12 cellular contexts compared by ENCODE assay signal in the genomic region with DNA sequence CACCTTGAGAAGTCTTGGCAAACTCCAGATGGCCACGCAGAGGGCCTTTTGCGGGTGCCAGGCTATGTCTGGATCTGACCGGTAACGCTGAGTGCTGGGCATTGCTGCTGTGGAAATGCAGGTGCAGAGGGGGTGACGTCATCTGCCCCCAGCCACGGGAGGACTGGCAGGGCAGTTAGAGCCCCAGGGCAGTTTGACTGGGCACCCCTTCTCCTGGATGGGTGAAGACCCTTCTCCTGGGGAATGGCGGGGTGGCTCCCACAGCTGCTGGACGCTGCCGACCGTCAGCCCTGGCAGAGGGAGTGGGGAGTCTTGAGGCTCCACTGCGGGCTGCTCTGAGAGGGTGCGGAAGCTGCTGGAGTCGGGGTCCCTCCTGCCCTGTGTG. TPM values are rescaled to one million over a fixed set of nuclear protein-coding genes. Genes with fewer than 3 reads are reported as not detected.
A peak's percentile ranks its signal among the peaks of the same experiment; 100 is the strongest.
DNase-seq lines count a peak whose midpoint lies in the region; ATAC-seq and TF ChIP-seq lines count a peak whose summit lies in the region.
"Had no signal": no experiment of that assay in that cellular context is flagged by ENCODE, and none has a peak within 500 bp of the region (broad histone marks: within the 10 kb centered on the region; RNA-seq: fewer than 3 reads in every experiment).

No MANE protein-coding gene starts in this region.

- H3K4me1 Mint-ChIP-seq in activated T-cell treated with anti-CD3 and anti-CD28 coated beads, Interleukin-2, amount 50 U/mL, for 4 hours (ENCODE audit: low read depth), result peaks cover 4% of the 10 kb centered on the region
- peaks cover 13% of the 10 kb centered on the region for H3K4me1 Mint-ChIP-seq in activated T-cell treated with anti-CD3 and anti-CD28 coated beads, Interleukin-2, amount 50 U/mL, for 72 hours (ENCODE audit: low read depth)
- peaks cover 70% of the 10 kb centered on the region for H3K4me1 Mint-ChIP-seq in chondrocyte (ENCODE audit: low read depth)
- peaks cover 33% of the 10 kb centered on the region for H3K4me1 Mint-ChIP-seq in nephron progenitor cell

- no peaks in the 10 kb centered on the region for H3K27me3 ChIP-seq in mesendoderm (ENCODE audit: insufficient read depth, low read length, poor library complexity)
- H3K27me3 ChIP-seq: brain microvascular endothelial cell had no signal

- H2BK120ac ChIP-seq in mesendoderm (ENCODE audit: low read depth, low read length), result no peak overlapping the region

- no peak overlapping the region for H4K5ac ChIP-seq in mesendoderm (ENCODE audit: low read length)

- H3K4me3 ChIP-seq in mesendoderm (ENCODE audit: low read length) (no peak overlapping the region), urinary bladder (ENCODE audit: low read depth, low read length) (no peak overlapping the region)

- H3K79me1 ChIP-seq in mesendoderm (ENCODE audit: low read length), result no peaks in the 10 kb centered on the region

- no peak for DNase-seq in activated T-cell treated with anti-CD3 and anti-CD28 coated beads, Interleukin-2, amount 50 U/mL, for 4 hours
- no peak for DNase-seq in activated T-cell treated with anti-CD3 and anti-CD28 coated beads, Interleukin-2, amount 50 U/mL, for 72 hours
- DNase-seq in chondrocyte (ENCODE audit: low spot score) (no peak), mesendoderm (no peak), nephron progenitor cell (no peak), NCI-H774 (lab: John Stamatoyannopoulos, UW) (no peak)
- DNase-seq: activated CD4-positive, alpha-beta T cell treated with anti-CD3 and anti-CD28 coated beads, Interleukin-2, amount 50 U/mL, for 1 hour; brain microvascular endothelial cell; MM.1S had no signal

- H3K56ac ChIP-seq in mesendoderm (ENCODE audit: low read length), result peak overlapping the region; percentile 87

- H2BK15ac ChIP-seq in mesendoderm (replicated peaks; ENCODE audit: low read depth), result no peak overlapping the region

- no peak overlapping the region for H3K18ac ChIP-seq in mesendoderm (ENCODE audit: low read length)

- no peaks in the 10 kb centered on the region for H3K36me3 Mint-ChIP-seq in activated T-cell treated with anti-CD3 and anti-CD28 coated beads, Interleukin-2, amount 50 U/mL, for 4 hours (ENCODE audit: insufficient read depth)
- H3K36me3 Mint-ChIP-seq in activated T-cell treated with anti-CD3 and anti-CD28 coated beads, Interleukin-2, amount 50 U/mL, for 72 hours (ENCODE audit: insufficient read depth in 2 of 2), result no peaks in the 10 kb centered on the region
- H3K36me3 Mint-ChIP-seq in chondrocyte (ENCODE audit: low read depth), result no peaks in the 10 kb centered on the region
- H3K36me3 Mint-ChIP-seq in nephron progenitor cell (ENCODE audit: low read depth), result no peaks in the 10 kb centered on the region

- H3K4me1 ChIP-seq in mesendoderm (ENCODE audit: control insufficient read depth, low read depth, low read length) (peaks cover 13% of the 10 kb centered on the region), urinary bladder (ENCODE audit: insufficient read depth) (no peaks in the 10 kb centered on the region)

- H3K4me3 Mint-ChIP-seq in activated T-cell treated with anti-CD3 and anti-CD28 coated beads, Interleukin-2, amount 50 U/mL, for 4 hours, result peak overlapping the region; percentile 48
- peak overlapping the region in 1 of 2 donors; percentile 57 for H3K4me3 Mint-ChIP-seq in activated T-cell treated with anti-CD3 and anti-CD28 coated beads, Interleukin-2, amount 50 U/mL, for 72 hours
- H3K4me3 Mint-ChIP-seq in chondrocyte (ENCODE audit: unreplicated experiment), result no peak overlapping the region
- H3K4me3 Mint-ChIP-seq in nephron progenitor cell, result no peak overlapping the region

- peaks cover 21% of the 10 kb centered on the region for H3K27me3 Mint-ChIP-seq in activated T-cell treated with anti-CD3 and anti-CD28 coated beads, Interleukin-2, amount 50 U/mL, for 4 hours (ENCODE audit: low read depth)
- peaks cover 13% of the 10 kb centered on the region for H3K27me3 Mint-ChIP-seq in activated T-cell treated with anti-CD3 and anti-CD28 coated beads, Interleukin-2, amount 50 U/mL, for 72 hours (ENCODE audit: low read depth)
- H3K27me3 Mint-ChIP-seq in chondrocyte (ENCODE audit: low read depth) (no peaks in the 10 kb centered on the region), nephron progenitor cell (ENCODE audit: low read depth, poor library complexity) (peaks cover 6% of the 10 kb centered on the region)

- no peak overlapping the region for H2AK5ac ChIP-seq in mesendoderm (ENCODE audit: low read length)

- peak overlapping the region; percentile 71 for H3K23ac ChIP-seq in mesendoderm (ENCODE audit: low read length)

- TF ChIP-seq CTCF in chondrocyte (IDR thresholded peaks at IDR 0.05) (no peak), nephron progenitor cell (IDR thresholded peaks at IDR 0.05) (no peak)

- H3K27ac Mint-ChIP-seq in activated T-cell treated with anti-CD3 and anti-CD28 coated beads, Interleukin-2, amount 50 U/mL, for 72 hours, result no peak overlapping the region
- H3K27ac Mint-ChIP-seq in chondrocyte (ENCODE audit: unreplicated experiment) (peak overlapping the region; percentile 63), nephron progenitor cell (no peak overlapping the region)

- H2BK5ac ChIP-seq in mesendoderm (ENCODE audit: low read length), result no peak overlapping the region

- H3K9me3 Mint-ChIP-seq in activated T-cell treated with anti-CD3 and anti-CD28 coated beads, Interleukin-2, amount 50 U/mL, for 4 hours, result no peaks in the 10 kb centered on the region
- H3K9me3 Mint-ChIP-seq in activated T-cell treated with anti-CD3 and anti-CD28 coated beads, Interleukin-2, amount 50 U/mL, for 72 hours, result no peaks in the 10 kb centered on the region
- H3K9me3 Mint-ChIP-seq in chondrocyte (ENCODE audit: low read depth) (no peaks in the 10 kb centered on the region), nephron progenitor cell (no peaks in the 10 kb centered on the region)

- H4K8ac ChIP-seq in mesendoderm (ENCODE audit: low read depth, low read length), result no peak overlapping the region

- H3K4me2 ChIP-seq in mesendoderm (ENCODE audit: low read length), result no peak overlapping the region

- ATAC-seq in activated T-cell treated with anti-CD3 and anti-CD28 coated beads, Interleukin-2, amount 50 U/mL, for 4 hours, result no peak
- ATAC-seq in activated T-cell treated with anti-CD3 and anti-CD28 coated beads, Interleukin-2, amount 50 U/mL, for 72 hours (replicated peaks in 1 of 2), result no peak
- ATAC-seq in GM21423 (IDR thresholded peaks at IDR 0.05; ENCODE audit: unreplicated experiment), result no peak

- peak overlapping the region; percentile 94 for H3K4ac ChIP-seq in mesendoderm (ENCODE audit: low read depth, low read length)

- H3K27ac ChIP-seq in mesendoderm (ENCODE audit: low read depth, low read length), result no peak overlapping the region
- peak overlapping the region; percentile 68 for H3K27ac ChIP-seq in urinary bladder (ENCODE audit: low read depth)

- H3K79me2 ChIP-seq in mesendoderm (ENCODE audit: control insufficient read depth, insufficient read depth, low read length), result no peaks in the 10 kb centered on the region

- H3K9ac ChIP-seq in mesendoderm (ENCODE audit: low read length), result peak overlapping the region; percentile 65

- WGBS in mesendoderm (ENCODE audit: extremely low coverage, insufficient coverage, low lambda C conversion rate), result no CpG with 5 or more reads among the region's 13 CpGs
- 91% methylated on average over 13 of the region's 13 CpGs for WGBS in urinary bladder

- H3K36me3 ChIP-seq in mesendoderm (ENCODE audit: control insufficient read depth, insufficient read depth, low read length) (no peaks in the 10 kb centered on the region), urinary bladder (ENCODE audit: insufficient read depth) (no peaks in the 10 kb centered on the region)
- H3K36me3 ChIP-seq: brain microvascular endothelial cell had no signal

RNA-seq across cellular contexts. Expression of a gene that starts 12.6 kb away (rescaled TPM):
- not detected for total RNA-seq in activated T-cell treated with anti-CD3 and anti-CD28 coated beads, Interleukin-2, amount 50 U/mL, for 4 hours
- total RNA-seq in activated T-cell treated with anti-CD3 and anti-CD28 coated beads, Interleukin-2, amount 50 U/mL, for 72 hours, result not detected
- total RNA-seq in chondrocyte (0.38 to 4.2 TPM (median 0.80 TPM) in 3 replicates), urinary bladder (0.32 TPM)
- 0.48 TPM for polyA plus RNA-seq in mesendoderm (2013, experiment 1 of 2)
- polyA plus RNA-seq in mesendoderm (2013, experiment 2 of 2), result 0.48 TPM
- polyA plus RNA-seq in urinary bladder, result 0.44 TPM
- total RNA-seq: OCI-LY7 had no signal
